Comparison of ENCODE assay signal across 33 cellular contexts in the genomic region with DNA sequence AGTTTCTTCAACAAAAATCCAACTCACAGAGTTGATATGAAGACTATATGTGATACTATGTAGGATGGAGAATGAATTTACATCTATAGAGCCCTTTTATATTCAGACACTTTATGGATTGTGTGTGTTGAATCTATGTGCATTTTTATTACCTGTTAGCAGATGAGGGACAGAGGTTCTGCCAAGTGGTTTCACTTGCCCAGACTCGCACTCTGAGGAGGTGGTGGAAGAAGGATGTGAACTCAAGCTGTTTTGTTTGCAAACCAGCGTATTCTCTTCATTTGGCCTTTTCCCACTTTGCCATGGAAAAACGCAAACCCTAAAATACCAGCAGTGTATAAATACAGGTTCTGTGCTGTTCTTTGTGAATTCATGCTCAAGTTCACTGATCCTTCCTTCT.
"Had no signal": no experiment of that assay in that cellular context is flagged by ENCODE, and none has a peak within 500 bp of the region (broad histone marks: within the 10 kb centered on the region; RNA-seq: fewer than 3 reads in every experiment).

No MANE protein-coding gene starts in this region.

- H3K27me3 ChIP-seq: brain microvascular endothelial cell, cardiac muscle cell, colonic mucosa, gastrocnemius medialis had no signal

- H3K27ac Mint-ChIP-seq: activated B cell treated with CpG ODN at 0.5 μM for 24 hours; activated CD8-positive, alpha-beta T cell treated with anti-CD3 and anti-CD28 coated beads for 36 hours; activated naive CD8-positive, alpha-beta T cell; activated T-helper 17 cell treated with anti-CD3 and anti-CD28 coated beads, Interleukin-2, amount 50 U/mL, for 72 hours; T-helper 17 cell; T-helper 2 cell treated with Interferon-gamma antibody and Interleukin-4, amounts not matched to agents 5 μg/mL and 100 μg/mL, for 36 hours had no signal

- H3K36me3 ChIP-seq: brain microvascular endothelial cell, cardiac muscle cell, colonic mucosa, gastrocnemius medialis, heart left ventricle, WERI-Rb-1 had no signal

- DNase-seq: activated B cell treated with CpG ODN at 0.5 μM for 24 hours; activated CD4-positive, alpha-beta T cell treated with anti-CD3 and anti-CD28 coated beads for 48 hours; activated CD4-positive, alpha-beta T cell treated with anti-CD3 and anti-CD28 coated beads, Interleukin-2, amount 50 U/mL, for 1 hour; activated CD4-positive, alpha-beta T cell treated with anti-CD3 and anti-CD28 coated beads, Interleukin-2, amount 50 U/mL, for 48 hours; activated CD8-positive, alpha-beta memory T cell treated with anti-CD3 and anti-CD28 coated beads for 24 hours; activated CD8-positive, alpha-beta T cell treated with anti-CD3 and anti-CD28 coated beads for 36 hours; activated effector memory CD4-positive, alpha-beta T cell treated with Interleukin-2 at 50 U/mL for 16 hours; activated gamma-delta T cell treated with Interleukin-2 at 50 U/mL for 16 hours; activated naive CD4-positive, alpha-beta T cell treated with anti-CD3 and anti-CD28 coated beads, Interleukin-2, amount 50 U/mL, for 16 hours; activated naive CD4-positive, alpha-beta T cell treated with Interleukin-2 at 50 U/mL for 16 hours; activated T-cell treated with anti-CD3 and anti-CD28 coated beads, Interleukin-2, amount 50 U/mL, for 4 hours; amniotic stem cell; brain microvascular endothelial cell; central memory CD4-positive, alpha-beta T cell; cerebellar nuclear complex; colonic mucosa; effector CD8-positive, alpha-beta T cell; foreskin fibroblast; gastrocnemius medialis; glutamatergic neuron; heart left ventricle; T-helper 1 cell; T-helper 17 cell; T1000; WERI-Rb-1 had no signal

- H3K36me3 Mint-ChIP-seq: activated naive CD8-positive, alpha-beta T cell had no signal

- H3K27me3 Mint-ChIP-seq: activated B cell treated with CpG ODN at 0.5 μM for 24 hours; activated CD8-positive, alpha-beta T cell treated with anti-CD3 and anti-CD28 coated beads for 36 hours; activated naive CD8-positive, alpha-beta T cell; activated T-helper 17 cell treated with anti-CD3 and anti-CD28 coated beads, Interleukin-2, amount 50 U/mL, for 72 hours; T-helper 17 cell had no signal

- H3K4me3 Mint-ChIP-seq: activated B cell treated with CpG ODN at 0.5 μM for 24 hours; activated CD8-positive, alpha-beta T cell treated with anti-CD3 and anti-CD28 coated beads for 36 hours; activated naive CD8-positive, alpha-beta T cell; activated T-cell treated with anti-CD3 and anti-CD28 coated beads, Interleukin-2, amount 50 U/mL, for 4 hours; activated T-helper 17 cell treated with anti-CD3 and anti-CD28 coated beads, Interleukin-2, amount 50 U/mL, for 72 hours; T-helper 17 cell; T-helper 2 cell treated with Interferon-gamma antibody and Interleukin-4, amounts not matched to agents 5 μg/mL and 100 μg/mL, for 36 hours had no signal

- H3K9me3 Mint-ChIP-seq: activated B cell treated with CpG ODN at 0.5 μM for 24 hours; activated CD8-positive, alpha-beta T cell treated with anti-CD3 and anti-CD28 coated beads for 36 hours; activated T-cell treated with anti-CD3 and anti-CD28 coated beads, Interleukin-2, amount 50 U/mL, for 4 hours; activated T-helper 17 cell treated with anti-CD3 and anti-CD28 coated beads, Interleukin-2, amount 50 U/mL, for 72 hours; T-helper 2 cell treated with Interferon-gamma antibody and Interleukin-4, amounts not matched to agents 5 μg/mL and 100 μg/mL, for 36 hours had no signal

- H3K4me3 ChIP-seq: cardiac muscle cell, colonic mucosa, gastrocnemius medialis, heart left ventricle had no signal

- H3K27ac ChIP-seq: brain microvascular endothelial cell, cardiac muscle cell, colonic mucosa, gastrocnemius medialis, heart left ventricle, WERI-Rb-1 had no signal

- H3K4me1 Mint-ChIP-seq: activated B cell treated with CpG ODN at 0.5 μM for 24 hours; activated T-helper 17 cell treated with anti-CD3 and anti-CD28 coated beads, Interleukin-2, amount 50 U/mL, for 72 hours; T-helper 17 cell had no signal

- H3K9me3 ChIP-seq: colonic mucosa, gastrocnemius medialis, heart left ventricle had no signal

- ATAC-seq: activated CD4-positive, CD25-positive, alpha-beta regulatory T cell treated with anti-CD3 and anti-CD28 coated beads, Interleukin-2, amount 50 U/mL, for 24 hours; activated CD8-positive, alpha-beta T cell treated with anti-CD3 and anti-CD28 coated beads for 36 hours; activated T-cell treated with anti-CD3 and anti-CD28 coated beads, Interleukin-2, amount 50 U/mL, for 4 hours; activated T-helper 17 cell treated with anti-CD3 and anti-CD28 coated beads, Interleukin-2, amount 50 U/mL, for 72 hours; gastrocnemius medialis; heart left ventricle; T-helper 17 cell had no signal

- H3K4me1 ChIP-seq: colonic mucosa, gastrocnemius medialis, heart left ventricle had no signal

- FAIRE-seq: astrocyte, endometrium, endothelial cell of umbilical vein had no signal
